ENCODE assay signal across 9 cellular contexts in genomic region chr19:771332-771785, GRCh38. TPM values are rescaled to one million over a fixed set of nuclear protein-coding genes. Genes with fewer than 3 reads are reported as not detected.
DNase-seq lines count a peak whose midpoint lies in the region; ATAC-seq lines count a peak whose summit lies in the region.
"Had no signal": no experiment of that assay in that cellular context is flagged by ENCODE, and none has a peak within 500 bp of the region (broad histone marks: within the 10 kb centered on the region; RNA-seq: fewer than 3 reads in every experiment).

No MANE protein-coding gene starts in this region.

- peak; percentile 43 for DNase-seq in DMS53 (lab: John Stamatoyannopoulos, UW)
- no peak for DNase-seq in DMS53 treated with DMSO at 0.1 percent for 48 hours (lab: John Stamatoyannopoulos, UW; ENCODE audit: unreplicated experiment)
- DNase-seq in NCI-H69 (lab: John Stamatoyannopoulos, UW) = peak; percentile 75
- DNase-seq in activated naive CD4-positive, alpha-beta T cell treated with anti-CD3 and anti-CD28 coated beads, Interleukin-2, amount 50 U/mL, for 72 hours (ENCODE audit: low spot score in 2 of 2) = peak in 1 of 2 donors; percentile 37
- DNase-seq in kidney tubule cell (ENCODE audit: low spot score) = peak; percentile 56
- DNase-seq in iPS-NIHi7 (ENCODE audit: extremely low spot score) = no peak

- no peak overlapping the region for H3K27ac Mint-ChIP-seq in activated naive CD4-positive, alpha-beta T cell treated with anti-CD3 and anti-CD28 coated beads, Interleukin-2, amount 50 U/mL, for 72 hours

- no peaks in the 10 kb centered on the region for H3K9me3 Mint-ChIP-seq in activated naive CD4-positive, alpha-beta T cell treated with anti-CD3 and anti-CD28 coated beads, Interleukin-2, amount 50 U/mL, for 72 hours

- no peaks in the 10 kb centered on the region for H3K36me3 Mint-ChIP-seq in activated naive CD4-positive, alpha-beta T cell treated with anti-CD3 and anti-CD28 coated beads, Interleukin-2, amount 50 U/mL, for 72 hours

- peak; percentile 51 to 69 for ATAC-seq in activated naive CD4-positive, alpha-beta T cell treated with anti-CD3 and anti-CD28 coated beads, Interleukin-2, amount 50 U/mL, for 72 hours
- ATAC-seq in HG03439 (IDR thresholded peaks at IDR 0.05; ENCODE audit: unreplicated experiment) (no peak), GM19463 (IDR thresholded peaks at IDR 0.05; ENCODE audit: unreplicated experiment) (no peak)
- ATAC-seq: pancreas had no signal

RNA-seq across cellular contexts. Expression of gene MISP, which starts 20.4 kb away (rescaled TPM):
- under 1 TPM in 1 of 2 donors, not detected in 1; 0.50 TPM for total RNA-seq in activated naive CD4-positive, alpha-beta T cell treated with anti-CD3 and anti-CD28 coated beads, Interleukin-2, amount 50 U/mL, for 72 hours

RNA-seq across cellular contexts. Expression of gene PTBP1, which starts 25.9 kb away (rescaled TPM):
- total RNA-seq in activated naive CD4-positive, alpha-beta T cell treated with anti-CD3 and anti-CD28 coated beads, Interleukin-2, amount 50 U/mL, for 72 hours = 100 to 1,000 TPM; 485 to 591 TPM

RNA-seq across cellular contexts. Expression of gene PLPPR3, which starts 50.4 kb away (rescaled TPM):
- total RNA-seq in activated naive CD4-positive, alpha-beta T cell treated with anti-CD3 and anti-CD28 coated beads, Interleukin-2, amount 50 U/mL, for 72 hours = not detected

RNA-seq across cellular contexts. Expression of gene AZU1, which starts 56.3 kb away (rescaled TPM):
- total RNA-seq in activated naive CD4-positive, alpha-beta T cell treated with anti-CD3 and anti-CD28 coated beads, Interleukin-2, amount 50 U/mL, for 72 hours = not detected
- total RNA-seq: pancreas had no signal

Comparison
In these comparisons a context has a peak if more than half of its experiments do, and no peak if none do; other contexts are left out.
1. DNase-seq: peak in DMS53 (single experiment), NCI-H69 (single experiment) and kidney tubule cell (single experiment); none in DMS53 treated with DMSO at 0.1 percent for 48 hours (single experiment) and iPS-NIHi7 (single experiment).
2. ATAC-seq: peak in activated naive CD4-positive, alpha-beta T cell treated with anti-CD3 and anti-CD28 coated beads, Interleukin-2, amount 50 U/mL, for 72 hours (2 of 2); none in HG03439 (single experiment) and GM19463 (single experiment).